Comparison of ENCODE assay signal across 24 cellular contexts in genomic region chr5:113518884-113519283, GRCh38.
"Had no signal": no experiment of that assay in that cellular context is flagged by ENCODE, and none has a peak within 500 bp of the region (broad histone marks: within the 10 kb centered on the region; RNA-seq: fewer than 3 reads in every experiment).

No MANE protein-coding gene starts in this region.

- H3K4me3 Mint-ChIP-seq: immature natural killer cell, mesothelial cell of epicardium, naive B cell had no signal

- H3K4me3 ChIP-seq: coronary artery, dorsolateral prefrontal cortex, esophagus muscularis mucosa, gastroesophageal sphincter, heart left ventricle, hepatocyte, left lung, lower lobe of right lung, mucosa of descending colon had no signal

- H2AFZ ChIP-seq: hepatocyte had no signal

- H3K9me3 Mint-ChIP-seq: immature natural killer cell, naive B cell had no signal

- H3K27me3 Mint-ChIP-seq: naive B cell had no signal

- H3K36me3 ChIP-seq: lower lobe of right lung had no signal

- H3K27ac Mint-ChIP-seq: mesothelial cell of epicardium had no signal

- H3K4me2 ChIP-seq: hepatocyte had no signal

- FAIRE-seq: colon, endothelial cell of umbilical vein, frontal cortex had no signal

- ATAC-seq: foreskin keratinocyte, gastroesophageal sphincter, heart left ventricle, left cardiac atrium, left lung, left ventricle myocardium superior, lower lobe of right lung, mucosa of descending colon had no signal

- H3K9me3 ChIP-seq: esophagus muscularis mucosa, gastroesophageal sphincter, heart left ventricle, left lung, lower lobe of right lung, mucosa of descending colon had no signal

- DNase-seq: dermis blood vessel endothelial cell; dorsolateral prefrontal cortex; effector CD4-positive, alpha-beta T cell; effector memory CD4-positive, alpha-beta T cell; foreskin keratinocyte; heart left ventricle; hypothalamus; immature natural killer cell; islet precursor cell; left cardiac atrium; left lung; left ventricle myocardium superior; lower lobe of right lung; mesenchymal stem cell; mucosa of descending colon; naive B cell had no signal

- H3K27ac ChIP-seq: coronary artery, dorsolateral prefrontal cortex, esophagus muscularis mucosa, foreskin keratinocyte, gastroesophageal sphincter, heart left ventricle, hepatocyte, left lung, lower lobe of right lung had no signal

- H3K27me3 ChIP-seq: dorsolateral prefrontal cortex, esophagus muscularis mucosa, foreskin keratinocyte, gastroesophageal sphincter, heart left ventricle, hepatocyte, left lung had no signal
